Comparison of ENCODE assay signal across 8 cellular contexts in the genomic region with DNA sequence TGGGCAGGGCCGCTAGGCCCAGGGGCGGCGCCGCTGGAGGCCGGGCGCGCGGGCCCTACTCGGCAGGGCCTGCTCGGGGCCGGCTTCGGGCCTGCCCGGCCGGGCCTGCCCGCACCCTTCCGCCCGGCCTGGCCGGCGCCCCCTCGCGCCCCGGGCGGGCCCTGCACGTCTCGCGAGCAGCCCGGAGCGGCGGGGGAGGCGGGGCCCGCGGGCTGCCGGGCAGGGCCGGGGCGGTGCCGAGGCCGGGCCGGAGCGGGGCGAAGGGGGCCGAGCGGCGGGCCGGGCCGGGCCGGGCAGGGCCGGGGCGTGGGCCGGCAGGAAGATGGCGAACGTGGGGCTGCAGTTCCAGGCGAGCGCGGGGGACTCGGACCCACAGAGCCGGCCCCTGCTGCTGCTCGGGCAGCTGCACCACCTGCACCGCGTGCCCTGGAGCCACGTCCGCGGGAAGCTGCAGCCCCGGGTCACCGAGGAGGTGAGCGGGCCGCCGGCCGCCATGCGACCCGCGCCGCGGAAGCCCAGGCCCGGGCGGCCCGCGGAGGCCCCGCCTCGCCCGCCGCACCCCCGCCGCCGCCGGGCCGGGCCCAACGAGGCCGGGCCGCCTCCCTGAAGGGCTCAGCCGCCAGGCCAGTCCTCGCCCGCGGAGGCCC. TPM values are rescaled to one million over a fixed set of nuclear protein-coding genes. Genes with fewer than 3 reads are reported as not detected.
DNase-seq lines count a peak whose midpoint lies in the region; ATAC-seq and TF ChIP-seq lines count a peak whose summit lies in the region.

A gene with protein sequence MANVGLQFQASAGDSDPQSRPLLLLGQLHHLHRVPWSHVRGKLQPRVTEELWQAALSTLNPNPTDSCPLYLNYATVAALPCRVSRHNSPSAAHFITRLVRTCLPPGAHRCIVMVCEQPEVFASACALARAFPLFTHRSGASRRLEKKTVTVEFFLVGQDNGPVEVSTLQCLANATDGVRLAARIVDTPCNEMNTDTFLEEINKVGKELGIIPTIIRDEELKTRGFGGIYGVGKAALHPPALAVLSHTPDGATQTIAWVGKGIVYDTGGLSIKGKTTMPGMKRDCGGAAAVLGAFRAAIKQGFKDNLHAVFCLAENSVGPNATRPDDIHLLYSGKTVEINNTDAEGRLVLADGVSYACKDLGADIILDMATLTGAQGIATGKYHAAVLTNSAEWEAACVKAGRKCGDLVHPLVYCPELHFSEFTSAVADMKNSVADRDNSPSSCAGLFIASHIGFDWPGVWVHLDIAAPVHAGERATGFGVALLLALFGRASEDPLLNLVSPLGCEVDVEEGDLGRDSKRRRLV (plus strand): TSS at position 222 of the 647 bp plus-strand sequence. CDS start 101 bp downstream, at position 323.

- peaks cover 0 to 20% of the 10 kb centered on the region in 2 donors for H3K36me3 ChIP-seq in lung (ENCODE audit: control insufficient read depth in 2 of 2, insufficient read depth in 2 of 2, low read length in 2 of 2)
- H3K36me3 ChIP-seq in BE2C: no peaks in the 10 kb centered on the region

- no peak for TF ChIP-seq POLR2A in NB4 (IDR thresholded peaks at IDR 0.05; ENCODE audit: extremely low read depth, insufficient read length)

- H3K4me1 ChIP-seq in lung (ENCODE audit: control insufficient read depth in 2 of 2, insufficient read depth in 2 of 2, low read length in 2 of 2) (peaks cover 0 to 20% of the 10 kb centered on the region in 2 donors), BE2C (no peaks in the 10 kb centered on the region)

- H3K4me3 ChIP-seq in NB4 (ENCODE audit: low read depth, low read length): no peak within 1 kb of the TSS
- peak within 1 kb of the TSS; percentile 29 to 68 (median 52) for H3K4me3 ChIP-seq in dorsolateral prefrontal cortex
- peak within 1 kb of the TSS; percentile 69 for H3K4me3 ChIP-seq in lung
- H3K4me3 ChIP-seq in BE2C (ENCODE audit: low read depth, low read length): no peak within 1 kb of the TSS

- H3K9me3 ChIP-seq in lung (ENCODE audit: control insufficient read depth in 2 of 2, insufficient read depth in 1 of 2, low read length in 1 of 2) (no peaks in the 10 kb centered on the region), BE2C (no peaks in the 10 kb centered on the region)

- peak; percentile 87 for ATAC-seq in lung (ENCODE audit: insufficient read depth, low FRiP score)

- intact Hi-C loops in dorsolateral prefrontal cortex (cut with DNase I): loop anchor here (2.0 to 5.0 kb wide), 2 partner anchors 40 to 42 kb away; partner anchors contain the start of gene STX16 (in 2 of the 2)

- H3K27ac ChIP-seq in dorsolateral prefrontal cortex: peak within 1 kb of the TSS in 56 of 59 donors; percentile 15 to 91 (median 78)
- H3K27ac ChIP-seq in lung (ENCODE audit: low read depth in 1 of 2, low read length in 1 of 2): peak within 1 kb of the TSS; percentile 91 to 93

- WGBS in lung, 2 donors: 2% methylated on average over 55 to 93 of the region's 93 CpGs

- peak; percentile 98 for DNase-seq in GM10266 (ENCODE audit: extremely low spot score)
- peak; percentile 77 for DNase-seq in HCEC 1CT
- peak; percentile 85 for DNase-seq in NB4 (ENCODE audit: low read depth)
- peak; percentile 57 for DNase-seq in activated CD4-positive, alpha-beta T cell treated with anti-CD3 and anti-CD28 coated beads, Interleukin-2, amount 50 U/mL, for 1 hour
- DNase-seq in dorsolateral prefrontal cortex: peak in 4 of 10 donors; percentile 2 to 61 (median 30)
- DNase-seq in lung (ENCODE audit: low spot score): peak; percentile 56
- peak; percentile 28 for DNase-seq in stimulated activated CD8-positive, alpha-beta memory T cell treated with anti-CD3 and anti-CD28 coated beads, Interleukin-12 subunit alpha, Interleukin-12 subunit beta, amount 100 ng/mL, for 1 hour (ENCODE audit: low read depth)
- DNase-seq in BE2C: no peak

- H3K27me3 ChIP-seq in dorsolateral prefrontal cortex: no peaks in the 10 kb centered on the region
- H3K27me3 ChIP-seq in lung (ENCODE audit: control insufficient read depth, insufficient read depth): no peaks in the 10 kb centered on the region
- no peaks in the 10 kb centered on the region for H3K27me3 ChIP-seq in BE2C

- peak; percentile 67 for TF ChIP-seq CTCF in GM10266 (IDR thresholded peaks at IDR 0.05; ENCODE audit: control insufficient read depth, insufficient read depth, low read depth, missing control alignments)
- TF ChIP-seq CTCF in NB4 (IDR thresholded peaks at IDR 0.05; ENCODE audit: low read depth, low read length): no peak
- TF ChIP-seq CTCF in dorsolateral prefrontal cortex (IDR thresholded peaks at IDR 0.05 in 54 of 56, conservative IDR thresholded peaks at IDR 0.05 in 2 of 56; ENCODE audit: low read depth in 1 of 56, partially characterized antibody in 56 of 56): no peak
- no peak for TF ChIP-seq CTCF in lung (IDR thresholded peaks at IDR 0.05; ENCODE audit: control extremely low read depth, extremely low read depth)
- no peak for TF ChIP-seq CTCF in BE2C (IDR thresholded peaks at IDR 0.05; ENCODE audit: low read depth, low read length)

RNA-seq across cellular contexts. Expression of the gene that starts here (rescaled TPM):
- 10 to 100 TPM; 15.1 to 48.4 (median 25.2) TPM for total RNA-seq in dorsolateral prefrontal cortex
- 10 to 100 TPM; 24.3 to 46.2 TPM for total RNA-seq in lung
- 10 to 100 TPM; 36.4 to 46.0 TPM for polyA plus RNA-seq in lung
- polyA plus RNA-seq in BE2C (2012; ENCODE audit: insufficient read depth, insufficient read length, low read depth): 0.82 TPM

Comparison
In these comparisons a context has a peak if more than half of its experiments do, and no peak if none do; other contexts are left out.
1. H3K4me3 ChIP-seq: peak in dorsolateral prefrontal cortex (59 of 59) and lung (single experiment); none in NB4 (single experiment) and BE2C (single experiment).